In genomic region chr1:48469616-48470500, GRCh38 we compare ENCODE assay signal across 8 cellular contexts. TPM values are rescaled to one million over a fixed set of nuclear protein-coding genes. Genes with fewer than 3 reads are reported as not detected.
DNase-seq lines count a peak whose midpoint lies in the region; ATAC-seq and TF ChIP-seq lines count a peak whose summit lies in the region.

No MANE protein-coding gene starts in this region.

- H3K4me3 Mint-ChIP-seq in stimulated activated memory B cell treated with anti-CD40 and anti-IgM and Interleukin-4, amounts not matched to agents 10 μg/mL and 1 μg/mL and 100 μg/mL, for 72 hours, result peak overlapping the region; percentile 87

- peaks cover 17% of the 10 kb centered on the region for H3K27me3 Mint-ChIP-seq in stimulated activated memory B cell treated with anti-CD40 and anti-IgM and Interleukin-4, amounts not matched to agents 10 μg/mL and 1 μg/mL and 100 μg/mL, for 72 hours

- peak overlapping the region; percentile 98 for H3K4me2 ChIP-seq in mammary epithelial cell (ENCODE audit: insufficient read depth, low read depth, low read length)

- peak overlapping the region; percentile 100 for H2AFZ ChIP-seq in mammary epithelial cell (ENCODE audit: low read depth, low read length)

- no TSS peak for BruUV-seq in mammary epithelial cell (replicated peaks; lab: Mats Ljungman, UMichigan)

- DNase-seq in Right ventricle myocardium inferior (ENCODE audit: missing footprints) (peak; percentile 88), cardiac septum (ENCODE audit: low spot score) (no peak), mammary epithelial cell (peak; percentile 38), left colon (peak; percentile 52 to 74), HK-2 (ENCODE audit: unreplicated experiment) (no peak)

- peak overlapping the region in 2 of 3 experiments; percentile 6 to 16 for H3K4me3 ChIP-seq in mammary epithelial cell (replicated peaks in 1 of 3; ENCODE audit: insufficient read depth in 1 of 3, low read depth in 2 of 3, low read length in 3 of 3)

- H4K20me1 ChIP-seq in mammary epithelial cell (ENCODE audit: insufficient read depth, low read length), result no peaks in the 10 kb centered on the region

- peak; percentile 67 for ATAC-seq in Right ventricle myocardium inferior
- ATAC-seq in left colon, result peak; percentile 62
- ATAC-seq in stimulated activated memory B cell treated with anti-CD40 and anti-IgM and Interleukin-4, amounts not matched to agents 10 μg/mL and 1 μg/mL and 100 μg/mL, for 72 hours, result no peak
- no peak for ATAC-seq in GM21423 (IDR thresholded peaks at IDR 0.05; ENCODE audit: unreplicated experiment)
- ATAC-seq in GM21515 (IDR thresholded peaks at IDR 0.05; ENCODE audit: unreplicated experiment), result no peak

- in situ Hi-C loops in mammary epithelial cell (cut with MboI; ENCODE audit: low sequenced_read_pairs in 2 of 2), result no loop called here

- H3K4me1 Mint-ChIP-seq in stimulated activated memory B cell treated with anti-CD40 and anti-IgM and Interleukin-4, amounts not matched to agents 10 μg/mL and 1 μg/mL and 100 μg/mL, for 72 hours, result peaks cover 26% of the 10 kb centered on the region

- no peaks in the 10 kb centered on the region for H3K27me3 ChIP-seq in mammary epithelial cell (ENCODE audit: insufficient read depth, low read length)

- H3K9me3 Mint-ChIP-seq in stimulated activated memory B cell treated with anti-CD40 and anti-IgM and Interleukin-4, amounts not matched to agents 10 μg/mL and 1 μg/mL and 100 μg/mL, for 72 hours, result peaks cover 4% of the 10 kb centered on the region

- dilution Hi-C loops in mammary epithelial cell (cut with HindIII; ENCODE audit: low sequenced_read_pairs), result no loop called here

- H3K27ac ChIP-seq in mammary epithelial cell (ENCODE audit: insufficient read depth, low read depth, low read length), result no peak overlapping the region

- H3K79me2 ChIP-seq in mammary epithelial cell (ENCODE audit: insufficient read depth, low read length), result no peaks in the 10 kb centered on the region

- WGBS in mammary epithelial cell (ENCODE audit: low coverage, missing lambda C conversion rate), result 18% methylated on average over 12 of the region's 12 CpGs

- no peak overlapping the region for H3K9ac ChIP-seq in mammary epithelial cell (ENCODE audit: insufficient read depth, low read length)

- intact Hi-C loops in Right ventricle myocardium inferior (cut with DNase I), result no loop called here
- intact Hi-C loops in cardiac septum (cut with DNase I), result no loop called here
- intact Hi-C loops in mammary epithelial cell (cut with micrococcal nuclease), result no loop called here
- intact Hi-C loops in left colon (cut with DNase I, micrococcal nuclease), result no loop called here

- H3K27ac Mint-ChIP-seq in stimulated activated memory B cell treated with anti-CD40 and anti-IgM and Interleukin-4, amounts not matched to agents 10 μg/mL and 1 μg/mL and 100 μg/mL, for 72 hours, result peak overlapping the region; percentile 78

- no peaks in the 10 kb centered on the region for H3K36me3 Mint-ChIP-seq in stimulated activated memory B cell treated with anti-CD40 and anti-IgM and Interleukin-4, amounts not matched to agents 10 μg/mL and 1 μg/mL and 100 μg/mL, for 72 hours

- TF ChIP-seq CTCF in mammary epithelial cell (conservative IDR thresholded peaks at IDR 0.05 in 1 of 2, IDR thresholded peaks at IDR 0.05 in 1 of 2; ENCODE audit: extremely low read depth in 1 of 2, insufficient read depth in 1 of 2, low read depth in 1 of 2, low read length in 2 of 2), result no peak

- H3K9me3 ChIP-seq in mammary epithelial cell (replicated peaks; ENCODE audit: insufficient read depth, low read length), result no peaks in the 10 kb centered on the region

- H3K4me1 ChIP-seq in mammary epithelial cell (ENCODE audit: insufficient read depth, low read length), result peaks cover 25% of the 10 kb centered on the region

- CTCF ChIA-PET in mammary epithelial cell (lab: Charles Lee; ENCODE audit: low non-redundant PET), result no interaction called here

- no peaks in the 10 kb centered on the region for H3K36me3 ChIP-seq in mammary epithelial cell (ENCODE audit: insufficient read depth, low read length)

RNA-seq across cellular contexts. Expression of gene SPATA6, which starts 2.1 kb away (rescaled TPM):
- total RNA-seq in Right ventricle myocardium inferior (10.8 TPM), cardiac septum (8.3 TPM), mammary epithelial cell (1 to 10 TPM; 5.2 to 8.0 TPM), left colon (10 to 100 TPM; 11.2 to 15.0 TPM)
- polyA plus RNA-seq in mammary epithelial cell, result 1.3 TPM
- 1.4 TPM for polyA minus RNA-seq in mammary epithelial cell

Comparison
In these comparisons a context has a peak if more than half of its experiments do, and no peak if none do; other contexts are left out.
1. DNase-seq: peak in Right ventricle myocardium inferior (single experiment), mammary epithelial cell (single experiment) and left colon (2 of 2); none in cardiac septum (single experiment) and HK-2 (single experiment).
2. ATAC-seq: peak in Right ventricle myocardium inferior (single experiment) and left colon (single experiment); none in stimulated activated memory B cell treated with anti-CD40 and anti-IgM and Interleukin-4, amounts not matched to agents 10 μg/mL and 1 μg/mL and 100 μg/mL, for 72 hours (single experiment), GM21423 (single experiment) and GM21515 (single experiment).